21 cellular contexts compared by ENCODE assay signal in the genomic region with DNA sequence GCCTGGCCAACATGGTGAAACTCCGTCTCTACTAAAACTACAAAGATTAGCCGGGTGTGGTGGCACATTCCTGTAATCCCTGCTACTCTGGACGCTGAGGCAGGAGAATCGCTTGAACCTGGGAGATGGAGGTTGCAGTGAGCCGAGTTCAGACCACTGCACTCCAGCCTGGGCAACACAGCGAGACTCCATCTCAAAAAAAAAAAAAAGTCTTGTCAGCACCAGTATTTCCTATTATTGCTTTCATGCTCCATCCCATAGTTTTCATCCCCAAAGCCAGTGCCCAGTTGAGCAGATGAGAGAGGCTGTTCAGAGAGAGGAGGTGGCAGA. TPM values are rescaled to one million over a fixed set of nuclear protein-coding genes. Genes with fewer than 3 reads are reported as not detected.
A peak's percentile ranks its signal among the peaks of the same experiment; 100 is the strongest.
DNase-seq lines count a peak whose midpoint lies in the region; ATAC-seq and TF ChIP-seq lines count a peak whose summit lies in the region.
"Had no signal": no experiment of that assay in that cellular context is flagged by ENCODE, and none has a peak within 500 bp of the region (broad histone marks: within the 10 kb centered on the region; RNA-seq: fewer than 3 reads in every experiment).

No MANE protein-coding gene starts in this region.

- H3K4me2 ChIP-seq in OCI-LY1 (ENCODE audit: low read length) = no peak overlapping the region
- H3K4me2 ChIP-seq: A549 had no signal

- H3K36me3 ChIP-seq in OCI-LY1 (ENCODE audit: insufficient read depth, low read length) (peaks cover 64% of the 10 kb centered on the region), esophagus (ENCODE audit: control insufficient read depth in 2 of 2, insufficient read depth in 2 of 2, low read length in 1 of 2) (peaks cover 3 to 22% of the 10 kb centered on the region in 2 donors), gastrocnemius medialis (peaks cover 0 to 15% of the 10 kb centered on the region in 2 donors)

- H2AFZ ChIP-seq in OCI-LY1 (ENCODE audit: low read length) = no peak overlapping the region

- no peak for DNase-seq in activated CD4-positive, alpha-beta T cell treated with anti-CD3 and anti-CD28 coated beads, Interleukin-2, amount 10 ng/mL, durations not matched to agents 24 days and 14 days
- DNase-seq in activated CD4-positive, alpha-beta T cell treated with anti-CD3 and anti-CD28 coated beads for 1 hour = no peak
- no peak for DNase-seq in gastrocnemius medialis
- no peak for DNase-seq in central memory CD4-positive, alpha-beta T cell
- no peak for DNase-seq in NCI-H69 (lab: John Stamatoyannopoulos, UW)
- DNase-seq: activated CD4-positive, alpha-beta T cell treated with anti-CD3 and anti-CD28 coated beads for 48 hours; activated naive CD8-positive, alpha-beta T cell treated with anti-CD3 and anti-CD28 coated beads, Interleukin-2, amount 10 ng/mL, durations not matched to agents 7 days and 5 days; activated T-cell treated with anti-CD3 and anti-CD28 coated beads, Interleukin-2, amount 50 U/mL, for 48 hours; DMS79; HFFc6; NCI-H526 treated with DMSO at 0.1 percent for 48 hours; stimulated activated CD4-positive, alpha-beta T cell treated with anti-CD3 and anti-CD28 coated beads, Interleukin-4, amount 100 ng/mL, for 4 hours had no signal

- TF ChIP-seq POLR2A in gastrocnemius medialis (IDR thresholded peaks at IDR 0.05) = no peak

- no peaks in the 10 kb centered on the region for H3K9me2 ChIP-seq in OCI-LY1 (ENCODE audit: low read depth, low read length)

- peak overlapping the region; percentile 88 for H3K27ac ChIP-seq in OCI-LY1 (ENCODE audit: low read depth, low read length, poor library complexity, severe bottlenecking)
- peak overlapping the region; percentile 22 to 72 for H3K27ac ChIP-seq in esophagus (ENCODE audit: low read depth in 2 of 2, low read length in 1 of 2)
- peak overlapping the region in 3 of 4 donors; percentile 5 to 43 (median 21) for H3K27ac ChIP-seq in gastrocnemius medialis
- H3K27ac ChIP-seq: A549, epithelial cell of prostate, pancreas, SJSA1 had no signal

- no peaks in the 10 kb centered on the region for H3K9me3 ChIP-seq in OCI-LY1 (ENCODE audit: low read length)
- no peaks in the 10 kb centered on the region for H3K9me3 ChIP-seq in esophagus (ENCODE audit: control insufficient read depth in 2 of 2, insufficient read depth in 1 of 2, low read depth in 1 of 2, low read length in 1 of 2)
- H3K9me3 ChIP-seq in gastrocnemius medialis = no peaks in the 10 kb centered on the region
- H3K9me3 ChIP-seq: A549, pancreas, thoracic aorta had no signal

- H3K79me2 ChIP-seq in OCI-LY1 (ENCODE audit: insufficient read depth, low read length) = no peaks in the 10 kb centered on the region

- H3K4me1 ChIP-seq in OCI-LY1 (ENCODE audit: insufficient read depth, low read length, severe bottlenecking) = peaks cover 39% of the 10 kb centered on the region
- peaks cover 6 to 27% of the 10 kb centered on the region in 2 donors for H3K4me1 ChIP-seq in esophagus (ENCODE audit: control insufficient read depth in 2 of 2, insufficient read depth in 2 of 2, low read length in 1 of 2)
- peaks cover 26 to 31% of the 10 kb centered on the region in 2 donors for H3K4me1 ChIP-seq in gastrocnemius medialis

- H4K20me1 ChIP-seq in OCI-LY1 (ENCODE audit: insufficient read depth, low read length) = no peaks in the 10 kb centered on the region

- ATAC-seq in gastrocnemius medialis (no peak), HG02571 (IDR thresholded peaks at IDR 0.05; ENCODE audit: unreplicated experiment) (no peak)
- ATAC-seq: A549, pancreas had no signal

- H3K27ac Mint-ChIP-seq in activated CD4-positive, alpha-beta T cell treated with anti-CD3 and anti-CD28 coated beads, Interleukin-2, amount 10 ng/mL, durations not matched to agents 24 days and 14 days = peak overlapping the region; percentile 61
- H3K27ac Mint-ChIP-seq: dendritic cell treated with granulocyte-macrophage colony-stimulating factor and Interleukin-4, amounts not matched to agents 40 ng/mL and 50 ng/mL, for 4 days; HFFc6 had no signal

- no peaks in the 10 kb centered on the region for H3K9me3 Mint-ChIP-seq in activated CD4-positive, alpha-beta T cell treated with anti-CD3 and anti-CD28 coated beads, Interleukin-2, amount 10 ng/mL, durations not matched to agents 24 days and 14 days
- H3K9me3 Mint-ChIP-seq: activated naive CD8-positive, alpha-beta T cell treated with anti-CD3 and anti-CD28 coated beads, Interleukin-2, amount 10 ng/mL, durations not matched to agents 7 days and 5 days; dendritic cell treated with granulocyte-macrophage colony-stimulating factor and Interleukin-4, amounts not matched to agents 40 ng/mL and 50 ng/mL, for 4 days; HFFc6 had no signal

- intact Hi-C loops in activated CD4-positive, alpha-beta T cell treated with anti-CD3 and anti-CD28 coated beads, Interleukin-2, amount 10 ng/mL, durations not matched to agents 24 days and 14 days (cut with micrococcal nuclease) = no loop called here
- intact Hi-C loops in gastrocnemius medialis (cut with DNase I; ENCODE audit: low total_unique reads) = no loop called here

- H3F3A ChIP-seq in OCI-LY1 (ENCODE audit: insufficient read depth, low read length) = peaks cover 11% of the 10 kb centered on the region

- H3K36me3 Mint-ChIP-seq in activated CD4-positive, alpha-beta T cell treated with anti-CD3 and anti-CD28 coated beads, Interleukin-2, amount 10 ng/mL, durations not matched to agents 24 days and 14 days (ENCODE audit: low read depth) = peaks cover 39% of the 10 kb centered on the region

- H3K9ac ChIP-seq in OCI-LY1 (ENCODE audit: low read length) = no peak overlapping the region

- WGBS in esophagus, 2 donors = 70 to 81% methylated on average over 6 of the region's 6 CpGs

- no peaks in the 10 kb centered on the region for H3K27me3 ChIP-seq in OCI-LY1 (ENCODE audit: insufficient read depth, low read length)
- no peaks in the 10 kb centered on the region for H3K27me3 ChIP-seq in esophagus (ENCODE audit: control insufficient read depth in 1 of 2, insufficient read depth in 2 of 2, low read length in 2 of 2)
- H3K27me3 ChIP-seq in gastrocnemius medialis = no peaks in the 10 kb centered on the region
- H3K27me3 ChIP-seq: pancreas, SJSA1 had no signal

- H3K4me3 ChIP-seq in OCI-LY1 (ENCODE audit: low read depth, low read length, poor library complexity, severe bottlenecking) (no peak overlapping the region), esophagus (ENCODE audit: low read depth in 1 of 2, low read length in 2 of 2) (no peak overlapping the region), gastrocnemius medialis (no peak overlapping the region)
- H3K4me3 ChIP-seq: A549, pancreas, SJSA1, thoracic aorta had no signal

- H3K4me1 Mint-ChIP-seq in activated CD4-positive, alpha-beta T cell treated with anti-CD3 and anti-CD28 coated beads, Interleukin-2, amount 10 ng/mL, durations not matched to agents 24 days and 14 days = peaks cover 41% of the 10 kb centered on the region

- in situ Hi-C loops in gastrocnemius medialis (cut with MboI; ENCODE audit: low sequenced_read_pairs in 4 of 4) = no loop called here

- no peak overlapping the region for H3K4me3 Mint-ChIP-seq in activated CD4-positive, alpha-beta T cell treated with anti-CD3 and anti-CD28 coated beads, Interleukin-2, amount 10 ng/mL, durations not matched to agents 24 days and 14 days
- H3K4me3 Mint-ChIP-seq: activated naive CD8-positive, alpha-beta T cell treated with anti-CD3 and anti-CD28 coated beads, Interleukin-2, amount 10 ng/mL, durations not matched to agents 7 days and 5 days; dendritic cell treated with granulocyte-macrophage colony-stimulating factor and Interleukin-4, amounts not matched to agents 40 ng/mL and 50 ng/mL, for 4 days; HFFc6 had no signal

- H3K27me3 Mint-ChIP-seq in activated CD4-positive, alpha-beta T cell treated with anti-CD3 and anti-CD28 coated beads, Interleukin-2, amount 10 ng/mL, durations not matched to agents 24 days and 14 days = no peaks in the 10 kb centered on the region
- H3K27me3 Mint-ChIP-seq: activated naive CD8-positive, alpha-beta T cell treated with anti-CD3 and anti-CD28 coated beads, Interleukin-2, amount 10 ng/mL, durations not matched to agents 7 days and 5 days; dendritic cell treated with granulocyte-macrophage colony-stimulating factor and Interleukin-4, amounts not matched to agents 40 ng/mL and 50 ng/mL, for 4 days had no signal

- no peak for TF ChIP-seq CTCF in OCI-LY1 (IDR thresholded peaks at IDR 0.05; ENCODE audit: low read length)
- TF ChIP-seq CTCF in gastrocnemius medialis (IDR thresholded peaks at IDR 0.05 in 4 of 5, conservative IDR thresholded peaks at IDR 0.05 in 1 of 5) = no peak

RNA-seq across cellular contexts. Expression of gene WDR45B, which starts 58.4 kb away (rescaled TPM):
- total RNA-seq in activated CD4-positive, alpha-beta T cell treated with anti-CD3 and anti-CD28 coated beads, Interleukin-2, amount 10 ng/mL, durations not matched to agents 24 days and 14 days = 62.8 and 66.8 TPM in 2 replicates
- polyA plus RNA-seq in esophagus = 10 to 100 TPM; 72.2 to 75.3 TPM
- 10 to 100 TPM; 28.0 to 39.2 (median 34.8) TPM for total RNA-seq in gastrocnemius medialis

Comparison
In these comparisons a context has a peak if more than half of its experiments do, and no peak if none do; other contexts are left out.
1. H3K27ac ChIP-seq: peak in every context shown above with its lines; median percentile 88 in OCI-LY1; 47 in esophagus; 21 in gastrocnemius medialis.